Comparison of ENCODE assay signal across 8 cellular contexts in the genomic region with DNA sequence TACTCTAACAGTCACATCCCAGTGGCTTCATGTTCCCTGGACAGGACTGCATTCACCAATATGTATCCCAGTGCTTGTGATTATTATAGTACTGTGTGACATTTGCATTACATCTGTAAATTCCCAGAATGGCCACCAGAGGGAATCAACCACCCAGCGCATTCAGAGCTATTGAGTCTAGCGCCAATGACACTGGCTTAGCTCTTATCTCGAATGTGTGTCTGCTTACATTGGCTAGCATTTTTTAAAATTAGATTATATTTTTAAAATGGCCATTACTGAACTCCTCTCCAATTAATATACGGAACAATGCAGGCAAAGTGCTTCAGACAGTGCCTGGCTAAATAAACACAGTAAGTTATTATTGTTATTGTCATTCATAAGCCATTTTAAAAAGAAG. TPM values are rescaled to one million over a fixed set of nuclear protein-coding genes. Genes with fewer than 3 reads are reported as not detected.
DNase-seq lines count a peak whose midpoint lies in the region; ATAC-seq and TF ChIP-seq lines count a peak whose summit lies in the region.

No MANE protein-coding gene starts in this region.

- no peak overlapping the region for H3K4me3 ChIP-seq in fibroblast of mammary gland (ENCODE audit: control insufficient read depth, low read depth, low read length)

- peak; percentile 79 for TF ChIP-seq CTCF in CD4-positive, alpha-beta T cell (IDR thresholded peaks at IDR 0.05)
- TF ChIP-seq CTCF in fibroblast of mammary gland (conservative IDR thresholded peaks at IDR 0.05; ENCODE audit: control insufficient read depth, insufficient read depth, low read depth, low read length) (peak; percentile 88), neural crest cell (conservative IDR thresholded peaks at IDR 0.05) (peak; percentile 85)

- intact Hi-C loops in CD4-positive, alpha-beta T cell (cut with DNase I, micrococcal nuclease): loop anchor here (1.0 to 5.0 kb wide), 4 partner anchors 181 to 486 kb away; no protein-coding TSS in a partner anchor
- intact Hi-C loops in activated CD4-positive, alpha-beta T cell treated with anti-CD3 and anti-CD28 coated beads, Interleukin-2, amount 10 ng/mL, durations not matched to agents 24 days and 14 days (cut with micrococcal nuclease): loop anchor here (1.0 to 10.0 kb wide), 5 partner anchors 180 to 486 kb away; a partner anchor contains a TSS

- H3K36me3 Mint-ChIP-seq in CD4-positive, alpha-beta T cell (ENCODE audit: low read depth): no peaks in the 10 kb centered on the region
- no peaks in the 10 kb centered on the region for H3K36me3 Mint-ChIP-seq in activated CD4-positive, alpha-beta T cell treated with anti-CD3 and anti-CD28 coated beads, Interleukin-2, amount 10 ng/mL, durations not matched to agents 24 days and 14 days (ENCODE audit: low read depth)
- H3K36me3 Mint-ChIP-seq in neural crest cell (ENCODE audit: low read depth): no peaks in the 10 kb centered on the region

- H3K27me3 Mint-ChIP-seq in CD4-positive, alpha-beta T cell: no peaks in the 10 kb centered on the region
- H3K27me3 Mint-ChIP-seq in activated CD4-positive, alpha-beta T cell treated with anti-CD3 and anti-CD28 coated beads, Interleukin-2, amount 10 ng/mL, durations not matched to agents 24 days and 14 days: peaks cover 20% of the 10 kb centered on the region
- H3K27me3 Mint-ChIP-seq in neural crest cell (ENCODE audit: low read depth): peaks cover 18% of the 10 kb centered on the region

- peak; percentile 89 for ATAC-seq in CD4-positive, alpha-beta T cell (ENCODE audit: poor library complexity)
- ATAC-seq in GM18907 (IDR thresholded peaks at IDR 0.05; ENCODE audit: unreplicated experiment) (peak; percentile 77), HG03280 (IDR thresholded peaks at IDR 0.05; ENCODE audit: unreplicated experiment) (peak; percentile 86), GM18520 (IDR thresholded peaks at IDR 0.05; ENCODE audit: unreplicated experiment) (no peak)

- peaks cover 14% of the 10 kb centered on the region for H3K4me1 Mint-ChIP-seq in CD4-positive, alpha-beta T cell (ENCODE audit: low read depth)
- peaks cover 14% of the 10 kb centered on the region for H3K4me1 Mint-ChIP-seq in activated CD4-positive, alpha-beta T cell treated with anti-CD3 and anti-CD28 coated beads, Interleukin-2, amount 10 ng/mL, durations not matched to agents 24 days and 14 days
- H3K4me1 Mint-ChIP-seq in neural crest cell: peaks cover 53% of the 10 kb centered on the region

- CTCF ChIA-PET in CD4-positive, alpha-beta T cell (lab: Charles Lee): interaction anchor here (0.6 to 4.8 kb wide), 11 partner anchors 9 to 1642 kb away, joined by 3 to 37 read pairs (median 4); no protein-coding TSS in a partner anchor

- no peaks in the 10 kb centered on the region for H3K27me3 ChIP-seq in CD4-positive, alpha-beta T cell (ENCODE audit: control insufficient read depth, insufficient read depth, low read length)

- no peak overlapping the region for H3K27ac ChIP-seq in CD4-positive, alpha-beta T cell (ENCODE audit: low read depth, low read length)

- no peaks in the 10 kb centered on the region for H3K9me3 ChIP-seq in CD4-positive, alpha-beta T cell (ENCODE audit: control insufficient read depth, low read length)

- no peak overlapping the region for H3K27ac Mint-ChIP-seq in CD4-positive, alpha-beta T cell
- no peak overlapping the region for H3K27ac Mint-ChIP-seq in activated CD4-positive, alpha-beta T cell treated with anti-CD3 and anti-CD28 coated beads, Interleukin-2, amount 10 ng/mL, durations not matched to agents 24 days and 14 days
- H3K27ac Mint-ChIP-seq in neural crest cell (ENCODE audit: unreplicated experiment): no peak overlapping the region

- H3K4me3 Mint-ChIP-seq in CD4-positive, alpha-beta T cell: no peak overlapping the region
- H3K4me3 Mint-ChIP-seq in activated CD4-positive, alpha-beta T cell treated with anti-CD3 and anti-CD28 coated beads, Interleukin-2, amount 10 ng/mL, durations not matched to agents 24 days and 14 days: no peak overlapping the region
- no peak overlapping the region for H3K4me3 Mint-ChIP-seq in neural crest cell

- peak in 3 of 10 experiments; percentile 4 to 19 (median 16) for DNase-seq in CD4-positive, alpha-beta T cell
- peak; percentile 73 for DNase-seq in NCI-H2171 treated with DMSO at 0.1 percent for 48 hours (lab: John Stamatoyannopoulos, UW)
- peak; percentile 75 for DNase-seq in activated CD4-positive, alpha-beta T cell treated with anti-CD3 and anti-CD28 coated beads, Interleukin-2, amount 10 ng/mL, durations not matched to agents 24 days and 14 days
- peak; percentile 70 for DNase-seq in fibroblast of mammary gland (ENCODE audit: low read depth)
- DNase-seq in neural crest cell (ENCODE audit: low read depth, low spot score): peak; percentile 46

- no peaks in the 10 kb centered on the region for H3K9me3 Mint-ChIP-seq in CD4-positive, alpha-beta T cell
- H3K9me3 Mint-ChIP-seq in activated CD4-positive, alpha-beta T cell treated with anti-CD3 and anti-CD28 coated beads, Interleukin-2, amount 10 ng/mL, durations not matched to agents 24 days and 14 days: no peaks in the 10 kb centered on the region
- H3K9me3 Mint-ChIP-seq in neural crest cell: no peaks in the 10 kb centered on the region

- POLR2A ChIA-PET in CD4-positive, alpha-beta T cell (lab: Charles Lee): interaction anchor here (0.6 to 1.4 kb wide), 3 partner anchors 15 to 185 kb away, joined by 3 read pairs; no protein-coding TSS in a partner anchor

RNA-seq across cellular contexts. Expression of a gene that starts 36.3 kb away (rescaled TPM):
- total RNA-seq in CD4-positive, alpha-beta T cell: not detected
- total RNA-seq in activated CD4-positive, alpha-beta T cell treated with anti-CD3 and anti-CD28 coated beads, Interleukin-2, amount 10 ng/mL, durations not matched to agents 24 days and 14 days: 0.12 and 0.16 TPM in 2 replicates
- 60.7 and 61.5 TPM in 2 replicates for total RNA-seq in neural crest cell

Comparison
In these comparisons a context has a peak if more than half of its experiments do, and no peak if none do; other contexts are left out.
1. RNA of a gene that starts 36.3 kb away (total RNA-seq): 60.7 to 61.5 TPM in neural crest cell; 0.12 to 0.16 TPM in activated CD4-positive, alpha-beta T cell treated with anti-CD3 and anti-CD28 coated beads, Interleukin-2, amount 10 ng/mL, durations not matched to agents 24 days and 14 days and not detected in CD4-positive, alpha-beta T cell; every median in the first group is over 10 times any median in the second.
2. Peak in every context shown above with its lines, with median percentiles within 50 percentile points of each other: CTCF ChIP-seq.